ENCODE assay signal across 20 cellular contexts in the genomic region with DNA sequence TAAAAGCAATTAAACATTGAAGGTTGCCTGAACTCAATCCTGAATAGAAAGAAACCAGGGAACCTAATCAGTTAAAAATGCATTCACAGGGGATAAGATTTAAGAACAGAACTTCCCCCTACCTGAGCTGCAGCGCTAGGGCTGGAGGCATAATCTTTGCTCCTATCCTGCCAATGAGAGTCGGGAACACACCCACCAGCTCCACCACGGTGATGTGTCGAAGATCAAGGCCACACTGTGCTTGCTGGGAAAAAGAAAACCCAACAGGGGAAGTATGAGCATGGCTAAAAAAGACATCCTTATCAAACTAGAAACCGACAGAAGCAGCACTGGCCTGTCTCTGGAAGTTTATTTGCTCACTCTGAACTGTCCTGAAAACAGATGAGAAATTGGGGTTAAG.
"Had no signal": no experiment of that assay in that cellular context is flagged by ENCODE, and none has a peak within 500 bp of the region (broad histone marks: within the 10 kb centered on the region; RNA-seq: fewer than 3 reads in every experiment).

No MANE protein-coding gene starts in this region.

- H3K9ac ChIP-seq: SK-N-SH had no signal

- H3K36me3 ChIP-seq: MG63 had no signal

- H3K27me3 ChIP-seq: MG63 had no signal

- ATAC-seq: Panc1, PC-3 had no signal

- H3K4me3 ChIP-seq: MG63 had no signal

- DNase-seq: IMR-90, Karpas-422, KG1, NCI-H1092, NCI-H1105 treated with DMSO at 0.1 percent for 48 hours, NCI-H1417 treated with DMSO at 0.1 percent for 48 hours, NCI-H146, NCI-H1694 treated with DMSO at 0.1 percent for 48 hours, NCI-H1930, NCI-H2081, NCI-H2107, NCI-H2227 treated with DMSO at 0.1 percent for 48 hours, NCI-H524 treated with DMSO at 0.1 percent for 48 hours, NCI-H774, PC-3, SHP77, SK-N-SH had no signal

- H3K27ac ChIP-seq: RWPE1 had no signal

- H3K9me3 ChIP-seq: MG63, SK-N-SH had no signal
